Comparison of ENCODE assay signal across 10 cellular contexts in the genomic region with DNA sequence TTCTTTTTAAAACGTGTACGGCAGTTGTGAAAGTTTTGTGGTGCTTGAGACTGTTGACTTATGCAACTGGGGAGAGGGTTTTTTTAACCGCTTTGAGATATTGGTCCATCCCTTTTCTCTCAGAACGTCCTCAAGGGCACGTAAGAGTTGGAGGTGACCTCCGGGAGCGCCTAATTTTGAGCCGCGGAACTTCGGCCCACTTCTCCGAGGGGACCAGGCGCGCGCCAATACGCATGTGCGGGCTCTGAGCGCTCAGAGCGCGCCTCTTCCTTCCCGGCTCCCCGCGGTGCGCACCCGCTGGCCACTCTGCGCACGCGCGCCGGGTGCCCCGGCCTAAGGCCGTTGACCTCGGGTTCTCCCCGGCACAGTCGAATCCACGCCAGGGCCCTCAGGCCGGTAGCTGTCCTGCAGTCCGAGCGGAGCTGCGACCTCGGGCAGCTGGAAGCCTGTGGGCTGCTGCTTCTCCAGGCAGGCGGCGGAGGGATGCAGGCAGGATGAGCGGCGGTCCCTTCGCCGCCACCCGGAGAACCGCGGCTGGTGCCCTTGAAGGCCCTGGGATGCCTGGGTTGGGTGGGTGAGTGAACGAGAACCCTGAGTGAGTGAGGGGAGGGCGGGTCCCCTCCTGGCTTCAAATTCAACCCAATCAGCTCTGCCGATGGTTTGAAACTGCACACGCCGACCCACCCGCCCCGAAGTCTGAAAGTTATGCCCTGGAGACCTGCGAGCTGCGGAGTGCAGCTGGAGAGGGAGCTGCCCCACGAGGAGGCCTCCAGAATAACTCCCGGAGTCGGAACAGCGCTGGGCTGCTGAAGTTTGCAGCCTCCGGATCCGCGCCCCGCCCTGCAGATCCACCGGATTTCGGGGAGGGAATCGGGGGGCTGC. TPM values are rescaled to one million over a fixed set of nuclear protein-coding genes. Genes with fewer than 3 reads are reported as not detected.
DNase-seq lines count a peak whose midpoint lies in the region; ATAC-seq and TF ChIP-seq lines count a peak whose summit lies in the region.
"Had no signal": no experiment of that assay in that cellular context is flagged by ENCODE, and none has a peak within 500 bp of the region (broad histone marks: within the 10 kb centered on the region; RNA-seq: fewer than 3 reads in every experiment).

No MANE protein-coding gene starts in this region.

- no peaks in the 10 kb centered on the region for H4K20me1 ChIP-seq in neural cell (ENCODE audit: insufficient read depth)

- H3K9ac ChIP-seq in neural cell (ENCODE audit: low read length), result no peak overlapping the region

- H3K27me3 ChIP-seq in brain microvascular endothelial cell (replicated peaks), result peaks cover 88% of the 10 kb centered on the region
- peaks cover 100% of the 10 kb centered on the region for H3K27me3 ChIP-seq in neural cell (ENCODE audit: insufficient read depth, low read depth, low read length)

- H3K27ac ChIP-seq in brain microvascular endothelial cell (no peak overlapping the region), neural cell (ENCODE audit: low read length) (no peak overlapping the region)
- H3K27ac ChIP-seq: VCaP had no signal

- no peak for TF ChIP-seq CTCF in brain microvascular endothelial cell (IDR thresholded peaks at IDR 0.05; ENCODE audit: low read depth, low read length, missing control alignments)
- TF ChIP-seq CTCF in neural cell (IDR thresholded peaks at IDR 0.05; ENCODE audit: poor library complexity, severe bottlenecking), result no peak
- no peak for TF ChIP-seq CTCF in omental fat pad (IDR thresholded peaks at IDR 0.05)

- peaks cover 8% of the 10 kb centered on the region for H3K4me1 Mint-ChIP-seq in stimulated activated memory B cell treated with anti-CD40 and anti-IgM and Interleukin-4, amounts not matched to agents 10 μg/mL and 1 μg/mL and 100 μg/mL, for 72 hours

- no peaks in the 10 kb centered on the region for H3F3A ChIP-seq in neural cell (ENCODE audit: insufficient read depth, low read length, poor library complexity, severe bottlenecking)

- H3K9me3 ChIP-seq in neural cell (ENCODE audit: low read length), result no peaks in the 10 kb centered on the region

- H3K4me3 ChIP-seq in brain microvascular endothelial cell (ENCODE audit: low read depth, low read length) (peak overlapping the region; percentile 12), neural cell (ENCODE audit: low read length) (peak overlapping the region; percentile 48)

- TF ChIP-seq RAD21 in neural cell (conservative IDR thresholded peaks at IDR 0.05), result no peak

- DNase-seq in brain microvascular endothelial cell (no peak), omental fat pad (ENCODE audit: low spot score) (no peak), hippocampal formation (lab: John Stamatoyannopoulos, UW) (no peak), NCI-H1694 treated with DMSO at 0.1 percent for 48 hours (lab: John Stamatoyannopoulos, UW) (no peak)

- no peaks in the 10 kb centered on the region for H3K79me2 ChIP-seq in neural cell (replicated peaks; ENCODE audit: insufficient read depth, low read length)

- H3K36me3 ChIP-seq in brain microvascular endothelial cell (replicated peaks), result no peaks in the 10 kb centered on the region
- no peaks in the 10 kb centered on the region for H3K36me3 ChIP-seq in neural cell (ENCODE audit: insufficient read depth, low read length)

- H3K4me3 Mint-ChIP-seq in stimulated activated memory B cell treated with anti-CD40 and anti-IgM and Interleukin-4, amounts not matched to agents 10 μg/mL and 1 μg/mL and 100 μg/mL, for 72 hours, result no peak overlapping the region

- H3K4me2 ChIP-seq in neural cell (ENCODE audit: low read length), result no peak overlapping the region

- no peak for TF ChIP-seq EP300 in neural cell (conservative IDR thresholded peaks at IDR 0.05; ENCODE audit: poor library complexity, severe bottlenecking)

- H3K9me2 ChIP-seq in neural cell (ENCODE audit: insufficient read depth, low read length), result no peaks in the 10 kb centered on the region

- H3K36me3 Mint-ChIP-seq in stimulated activated memory B cell treated with anti-CD40 and anti-IgM and Interleukin-4, amounts not matched to agents 10 μg/mL and 1 μg/mL and 100 μg/mL, for 72 hours, result no peaks in the 10 kb centered on the region

- ATAC-seq in GM18498 (IDR thresholded peaks at IDR 0.05; ENCODE audit: unreplicated experiment), result peak; percentile 43
- ATAC-seq in HG03103 (IDR thresholded peaks at IDR 0.05; ENCODE audit: low read depth, unreplicated experiment), result peak; percentile 70
- no peak for ATAC-seq in omental fat pad (ENCODE audit: low FRiP score)
- ATAC-seq in stimulated activated memory B cell treated with anti-CD40 and anti-IgM and Interleukin-4, amounts not matched to agents 10 μg/mL and 1 μg/mL and 100 μg/mL, for 72 hours, result no peak
- ATAC-seq: HCT116 had no signal

- H3K27me3 Mint-ChIP-seq in stimulated activated memory B cell treated with anti-CD40 and anti-IgM and Interleukin-4, amounts not matched to agents 10 μg/mL and 1 μg/mL and 100 μg/mL, for 72 hours, result peaks cover 79% of the 10 kb centered on the region

- H3K9me3 Mint-ChIP-seq in stimulated activated memory B cell treated with anti-CD40 and anti-IgM and Interleukin-4, amounts not matched to agents 10 μg/mL and 1 μg/mL and 100 μg/mL, for 72 hours, result peaks cover 6% of the 10 kb centered on the region

- in situ Hi-C loops in brain microvascular endothelial cell (cut with HindIII; ENCODE audit: low pct_ligation_motif_present, low sequenced_read_pairs), result no loop called here

- no peak overlapping the region for H2AFZ ChIP-seq in neural cell (ENCODE audit: low read depth, low read length)

- H3K27ac Mint-ChIP-seq in stimulated activated memory B cell treated with anti-CD40 and anti-IgM and Interleukin-4, amounts not matched to agents 10 μg/mL and 1 μg/mL and 100 μg/mL, for 72 hours, result no peak overlapping the region

TF ChIP-seq in neural cell, 6 proteins besides CTCF, POLR2A, EP300 and RAD21:
- TF ChIP-seq POLR2AphosphoS5 (IDR thresholded peaks at IDR 0.05) (no peak), MXI1 (conservative IDR thresholded peaks at IDR 0.05; ENCODE audit: poor library complexity, severe bottlenecking) (no peak), EZH2 (IDR thresholded peaks at IDR 0.05; ENCODE audit: borderline replicate concordance, insufficient read depth, low read length, poor library complexity, severe bottlenecking) (peak; percentile 88), SMC3 (conservative IDR thresholded peaks at IDR 0.05; ENCODE audit: poor library complexity) (no peak)

RNA-seq across cellular contexts. Expression of gene POU4F1, which starts 7.3 kb away (rescaled TPM):
- not detected in 2 replicates for polyA plus RNA-seq in neural cell
- polyA minus RNA-seq in neural cell, result not detected in 2 replicates
- not detected for total RNA-seq in omental fat pad

Comparison
In these comparisons a context has a peak if more than half of its experiments do, and no peak if none do; other contexts are left out.
1. ATAC-seq: peak in GM18498 (single experiment) and HG03103 (single experiment); none in omental fat pad (single experiment) and stimulated activated memory B cell treated with anti-CD40 and anti-IgM and Interleukin-4, amounts not matched to agents 10 μg/mL and 1 μg/mL and 100 μg/mL, for 72 hours (single experiment).